Comparison of ENCODE assay signal across 23 cellular contexts in the genomic region with DNA sequence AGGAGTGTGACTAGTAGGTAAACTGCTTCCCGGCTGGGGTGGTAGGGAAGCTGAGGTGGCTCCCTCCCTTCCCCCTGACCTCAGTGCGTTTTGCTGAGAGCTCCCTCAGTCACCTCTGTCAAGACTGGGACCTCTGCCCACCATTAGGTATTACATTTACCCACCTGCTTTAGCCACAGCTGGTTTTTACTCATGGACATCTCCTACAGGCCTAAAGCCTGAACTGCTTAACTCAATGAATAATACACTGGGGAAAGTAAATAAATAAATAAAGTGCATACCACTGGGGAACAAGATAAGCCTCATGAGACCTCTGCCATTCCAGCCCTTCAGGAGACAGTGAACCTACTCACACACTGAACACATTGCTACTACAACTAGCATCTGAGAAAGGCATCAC. TPM values are rescaled to one million over a fixed set of nuclear protein-coding genes. Genes with fewer than 3 reads are reported as not detected.
A peak's percentile ranks its signal among the peaks of the same experiment; 100 is the strongest.
DNase-seq lines count a peak whose midpoint lies in the region; ATAC-seq, FAIRE-seq and TF ChIP-seq lines count a peak whose summit lies in the region.
"Had no signal": no experiment of that assay in that cellular context is flagged by ENCODE, and none has a peak within 500 bp of the region (broad histone marks: within the 10 kb centered on the region; RNA-seq: fewer than 3 reads in every experiment).

No MANE protein-coding gene starts in this region.

- DNase-seq in HepG2 (ENCODE audit: low spot score) (no peak), right lobe of liver (no peak), WTC11 (ENCODE audit: low spot score) (no peak), fibroblast of mammary gland (ENCODE audit: low read depth) (peak; percentile 9), SHP77 (lab: John Stamatoyannopoulos, UW) (no peak), HPDE6-E6E7 (ENCODE audit: extremely low spot score) (no peak), Right ventricle myocardium superior (no peak)
- DNase-seq: 8988T; Calu3; CD8-positive, alpha-beta memory T cell; DMS153; GOT3; MG63; NCI-H1417; NCI-H187; NCI-H446 treated with DMSO at 0.1 percent for 48 hours; NCI-H69; SJCRH30; T-helper 1 cell had no signal

- peaks cover 8% of the 10 kb centered on the region for H3K9me3 Mint-ChIP-seq in WTC11

- no peak overlapping the region for H3K9ac ChIP-seq in HepG2 (ENCODE audit: insufficient read depth, low read depth, low read length)

- H3K36me3 ChIP-seq in HepG2 (replicated peaks in 1 of 2; ENCODE audit: control insufficient read depth in 1 of 2, insufficient read depth in 2 of 2, low read length in 2 of 2) (no peaks in the 10 kb centered on the region), right lobe of liver (no peaks in the 10 kb centered on the region)
- H3K36me3 ChIP-seq: MG63, SJCRH30 had no signal

- TF ChIP-seq EP300 in HepG2 (IDR thresholded peaks at IDR 0.05; ENCODE audit: low read depth in 2 of 2, low read length in 2 of 2) (no peak), HepG2 (CRISPR knock-in tag; IDR thresholded peaks at IDR 0.05; ENCODE audit: borderline replicate concordance) (no peak)

- H3K4me3 ChIP-seq in HepG2 (replicated peaks in 1 of 3; ENCODE audit: insufficient read depth in 1 of 3, low read depth in 2 of 3, low read length in 3 of 3) (no peak overlapping the region), right lobe of liver (no peak overlapping the region), fibroblast of mammary gland (ENCODE audit: control insufficient read depth, low read depth, low read length) (no peak overlapping the region)
- H3K4me3 ChIP-seq: MG63, SJCRH30 had no signal

- POLR2A ChIA-PET in HepG2 (lab: Yijun Ruan, JAX) = no interaction called here
- POLR2A ChIA-PET in WTC11 (lab: Charles Lee) = no interaction called here

- no peaks in the 10 kb centered on the region for H3K4me1 ChIP-seq in HepG2 (ENCODE audit: insufficient read depth, low read length)
- H3K4me1 ChIP-seq in right lobe of liver = no peaks in the 10 kb centered on the region
- H3K4me1 ChIP-seq: SJCRH30 had no signal

- no peak overlapping the region for H3K4me2 ChIP-seq in HepG2 (ENCODE audit: low read depth, low read length)

- H3K27ac Mint-ChIP-seq in WTC11 = no peak overlapping the region

- intact Hi-C loops in HepG2 (cut with micrococcal nuclease; ENCODE audit: unreplicated experiment) (no loop called here), right lobe of liver (cut with DNase I) (no loop called here), Right ventricle myocardium superior (cut with DNase I) (no loop called here)

- peaks cover 5% of the 10 kb centered on the region; the same call in 1 of the 2 replicates for H3K9me3 ChIP-seq in HepG2 (ENCODE audit: low read length)
- no peaks in the 10 kb centered on the region for H3K9me3 ChIP-seq in right lobe of liver
- H3K9me3 ChIP-seq: SJCRH30 had no signal

- TF ChIP-seq POLR2A in HepG2 (IDR thresholded peaks at IDR 0.05; ENCODE audit: insufficient read depth in 1 of 2, low read depth in 2 of 2, low read length in 2 of 2) = no peak
- no peak for TF ChIP-seq POLR2A in right lobe of liver (IDR thresholded peaks at IDR 0.05)

- WGBS in HepG2 (ENCODE audit: low lambda C conversion rate) = no CpG with 5 or more reads among the region's 2 CpGs
- 17% methylated on average over 1 of the region's 2 CpGs for WGBS in right lobe of liver (ENCODE audit: insufficient coverage, low coverage, low lambda C conversion rate, missing lambda C conversion rate)

- H3K27me3 Mint-ChIP-seq in WTC11 (ENCODE audit: low read depth) = no peaks in the 10 kb centered on the region; the same call in 1 of the 2 replicates

- H3K36me3 Mint-ChIP-seq in WTC11 = no peaks in the 10 kb centered on the region

- no peaks in the 10 kb centered on the region for H3K79me2 ChIP-seq in HepG2 (ENCODE audit: insufficient read depth, low read length)

- H3K27ac ChIP-seq in HepG2 (ENCODE audit: extremely low read length, insufficient read depth, low read length) (no peak overlapping the region), right lobe of liver (no peak overlapping the region)
- H3K27ac ChIP-seq: C4-2B, SJCRH30 had no signal

- TF ChIP-seq CTCF in HepG2 (CRISPR knock-in tag; IDR thresholded peaks at IDR 0.05) (no peak), right lobe of liver (IDR thresholded peaks at IDR 0.05) (no peak), WTC11 (IDR thresholded peaks at IDR 0.05) (no peak), fibroblast of mammary gland (conservative IDR thresholded peaks at IDR 0.05; ENCODE audit: control insufficient read depth, insufficient read depth, low read depth, low read length) (no peak)

- FAIRE-seq in HepG2 (lab: Jason Lieb, UNC) = no peak
- FAIRE-seq: G401.6, GM12892 had no signal

- ATAC-seq in HepG2 = peak; percentile 39; the same call in 2 of the 3 replicates
- no peak for ATAC-seq in right lobe of liver
- ATAC-seq in WTC11 = peak; percentile 64
- ATAC-seq in HG03439 (IDR thresholded peaks at IDR 0.05; ENCODE audit: unreplicated experiment) = no peak
- ATAC-seq in Right ventricle myocardium superior (ENCODE audit: poor library complexity) = no peak

- H3K27me3 ChIP-seq in HepG2 (ENCODE audit: control insufficient read depth in 1 of 2, insufficient read depth in 2 of 2, low read length in 2 of 2) (no peaks in the 10 kb centered on the region), right lobe of liver (no peaks in the 10 kb centered on the region)
- H3K27me3 ChIP-seq: MG63, SJCRH30 had no signal

- H2AFZ ChIP-seq in HepG2 (ENCODE audit: low read length) = no peak overlapping the region

- H3K4me1 Mint-ChIP-seq in WTC11 = no peaks in the 10 kb centered on the region

- no TSS peak for BruUV-seq in HepG2 (replicated peaks; lab: Mats Ljungman, UMichigan)

- CTCF ChIA-PET in HepG2 (lab: Yijun Ruan, JAX; ENCODE audit: low intra/inter-chr PET ratio, low total read pairs) = no interaction called here
- CTCF ChIA-PET in WTC11 (lab: Charles Lee) = interaction anchor here (0.5 to 2.9 kb wide), 5 partner anchors 10 to 374 kb away, joined by 3 to 21 read pairs (median 3); no protein-coding TSS in a partner anchor

- H4K20me1 ChIP-seq in HepG2 (ENCODE audit: insufficient read depth, low read length) = no peaks in the 10 kb centered on the region

- no peak for TF ChIP-seq RAD21 in HepG2 (CRISPR knock-in tag; IDR thresholded peaks at IDR 0.05)

- in situ Hi-C loops in HepG2 (cut with HindIII; ENCODE audit: extremely low pct_ligation_motif_present, low pct_unique_long_range_greater_than_20kb) = no loop called here

- H3K4me3 Mint-ChIP-seq in WTC11 = no peak overlapping the region
- H3K4me3 Mint-ChIP-seq: CD8-positive, alpha-beta memory T cell had no signal

TF ChIP-seq in HepG2, 621 proteins besides CTCF, POLR2A, EP300 and RAD21 (continues in another document):
- TF ChIP-seq ZNF264 (CRISPR knock-in tag; IDR thresholded peaks at IDR 0.05) (no peak), IKZF4 (CRISPR knock-in tag; IDR thresholded peaks at IDR 0.05; ENCODE audit: borderline replicate concordance, low read depth, not compliant biosample characterization) (no peak), ZFP41 (CRISPR knock-in tag; IDR thresholded peaks at IDR 0.05; ENCODE audit: borderline replicate concordance) (no peak), NFYB (CRISPR knock-in tag; IDR thresholded peaks at IDR 0.05) (no peak), ZNF572 (CRISPR knock-in tag; IDR thresholded peaks at IDR 0.05) (no peak), ZNF431 (CRISPR knock-in tag; IDR thresholded peaks at IDR 0.05; ENCODE audit: borderline replicate concordance, low read depth) (no peak)

TF ChIP-seq in WTC11, 78 proteins besides CTCF, POLR2A, EP300 and RAD21 (continues in another document):
- no peak for TF ChIP-seq NFATC4 (CRISPR knock-in tag; IDR thresholded peaks at IDR 0.05)
- TF ChIP-seq, protein P1, sequence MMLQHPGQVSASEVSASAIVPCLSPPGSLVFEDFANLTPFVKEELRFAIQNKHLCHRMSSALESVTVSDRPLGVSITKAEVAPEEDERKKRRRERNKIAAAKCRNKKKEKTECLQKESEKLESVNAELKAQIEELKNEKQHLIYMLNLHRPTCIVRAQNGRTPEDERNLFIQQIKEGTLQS (CRISPR knock-in tag; conservative IDR thresholded peaks at IDR 0.05) = no peak

RNA-seq across cellular contexts. Expression of gene CDK13, which starts 38.9 kb away (rescaled TPM):
- 35.0 and 40.9 TPM in 2 replicates for total RNA-seq in HepG2 (2016; rRNA removed; fragmentation: Illumina TruSeq; extraction: Trizol)
- 185 and 197 TPM in 2 replicates for total RNA-seq in HepG2 (2016; cell fraction: cytosol; rRNA removed; fragmentation: Illumina TruSeq; extraction: Trizol; ENCODE audit: low read depth)
- 31.5 and 38.9 TPM in 2 replicates for total RNA-seq in HepG2 (2016; cell fraction: insoluble cytoplasmic fraction; rRNA removed; fragmentation: Illumina TruSeq; extraction: Trizol)
- 96.5 and 112 TPM in 2 replicates for total RNA-seq in HepG2 (2016; cell fraction: membrane; rRNA removed; fragmentation: Illumina TruSeq; extraction: Trizol)
- total RNA-seq in HepG2 (2016; cell fraction: nucleus; rRNA removed; fragmentation: Illumina TruSeq; extraction: Trizol) = 61.2 and 62.8 TPM in 2 replicates
- 20.7 and 21.0 TPM in 2 replicates for polyA plus RNA-seq in HepG2 (2011; rRNA removed)
- polyA plus RNA-seq in HepG2 (2011; cell fraction: cytosol; rRNA removed) = 10.2 and 14.3 TPM in 2 replicates
- polyA plus RNA-seq in HepG2 (2011; cell fraction: nucleus; rRNA removed) = 27.6 and 31.2 TPM in 2 replicates
- 19.2 and 19.7 TPM in 2 replicates for polyA plus RNA-seq in HepG2 (2012)
- polyA plus RNA-seq in HepG2 (2016; cell fraction: cytosol; fragmentation: Illumina TruSeq; extraction: Trizol; ENCODE audit: low read depth) = 0.78 and 1.0 TPM in 2 replicates
- polyA plus RNA-seq in HepG2 (2016; cell fraction: insoluble cytoplasmic fraction; fragmentation: Illumina TruSeq; extraction: Trizol; ENCODE audit: low read depth) = 27.4 and 28.3 TPM in 2 replicates
- polyA plus RNA-seq in HepG2 (2016; cell fraction: membrane; fragmentation: Illumina TruSeq; extraction: Trizol; ENCODE audit: low read depth) = 2.9 and 3.7 TPM in 2 replicates
- 48.0 and 54.1 TPM in 2 replicates for polyA plus RNA-seq in HepG2 (2016; cell fraction: nucleus; fragmentation: Illumina TruSeq; extraction: Trizol; ENCODE audit: insufficient read depth, low read depth)
- 30.6 and 45.8 TPM in 2 replicates for polyA minus RNA-seq in HepG2 (2011; rRNA and poly(A)+ RNA removed; ENCODE audit: low replicate concordance)
- 21.5 and 22.7 TPM in 2 replicates for polyA minus RNA-seq in HepG2 (2011; cell fraction: cytosol; rRNA and poly(A)+ RNA removed)
- 124 and 129 TPM in 2 replicates for polyA minus RNA-seq in HepG2 (2011; cell fraction: nucleus; rRNA and poly(A)+ RNA removed)
- 10 to 100 TPM; 21.2 to 35.2 (median 27.1) TPM for total RNA-seq in right lobe of liver
- 38.9 to 41.0 TPM (median 39.2 TPM) in 3 replicates for total RNA-seq in WTC11 (2021)
- 18.1 TPM for total RNA-seq in Right ventricle myocardium superior

Comparison
In these comparisons a context has a peak if more than half of its experiments do, and no peak if none do; other contexts are left out.
1. ATAC-seq: peak in HepG2 (single experiment) and WTC11 (single experiment); none in right lobe of liver (0 of 4), HG03439 (single experiment) and Right ventricle myocardium superior (single experiment).